Comparison of ENCODE assay signal across 14 cellular contexts in genomic region chr3:173913397-173913796, GRCh38.
DNase-seq lines count a peak whose midpoint lies in the region; ATAC-seq and TF ChIP-seq lines count a peak whose summit lies in the region.
"Had no signal": no experiment of that assay in that cellular context is flagged by ENCODE, and none has a peak within 500 bp of the region (broad histone marks: within the 10 kb centered on the region; RNA-seq: fewer than 3 reads in every experiment).

No MANE protein-coding gene starts in this region.

- TF ChIP-seq CTCF in brain microvascular endothelial cell (IDR thresholded peaks at IDR 0.05; ENCODE audit: low read depth, low read length, missing control alignments): no peak
- no peak for TF ChIP-seq CTCF in hepatocyte (IDR thresholded peaks at IDR 0.05; ENCODE audit: poor library complexity)
- TF ChIP-seq CTCF in omental fat pad (IDR thresholded peaks at IDR 0.05): no peak

- no peaks in the 10 kb centered on the region for H3K9me3 ChIP-seq in hepatocyte (ENCODE audit: low read depth)
- H3K9me3 ChIP-seq: BLaER1, uterus had no signal

- no peaks in the 10 kb centered on the region for H3K27me3 ChIP-seq in brain microvascular endothelial cell (replicated peaks)
- H3K27me3 ChIP-seq in hepatocyte: no peaks in the 10 kb centered on the region
- H3K27me3 ChIP-seq: BLaER1, uterus had no signal

- no peaks in the 10 kb centered on the region for H3K79me2 ChIP-seq in hepatocyte

- no peak for ATAC-seq in omental fat pad (ENCODE audit: low FRiP score)

- H2AFZ ChIP-seq in hepatocyte: no peak overlapping the region

- DNase-seq in AG20443 (ENCODE audit: low spot score) (peak; percentile 53), NCI-H1105 (lab: John Stamatoyannopoulos, UW) (peak; percentile 53), brain microvascular endothelial cell (peak; percentile 71), hepatocyte (ENCODE audit: low spot score) (peak; percentile 16), SHP77 (lab: John Stamatoyannopoulos, UW) (no peak), SK-N-DZ (ENCODE audit: low spot score) (no peak), omental fat pad (ENCODE audit: low spot score) (no peak)
- no peak for DNase-seq in activated T-helper 2 cell treated with anti-CD3 and anti-CD28 coated beads, Interferon-gamma antibody, Interleukin-2, Interleukin-4, amounts not matched to agents 10 μg/mL and 5 μg/mL and 100 μg/mL, durations not matched to agents 14 hours and 24 hours and 36 hours (ENCODE audit: low spot score)
- DNase-seq: activated CD4-positive, alpha-beta T cell treated with anti-CD3 and anti-CD28 coated beads, Interleukin-2, amount 50 U/mL, for 48 hours; activated naive CD4-positive, alpha-beta T cell treated with anti-CD3 and anti-CD28 coated beads, Interleukin-2, amount 10 ng/mL, durations not matched to agents 7 days and 5 days; effector memory CD4-positive, alpha-beta T cell; uterus had no signal

- H3K4me1 ChIP-seq in hepatocyte (ENCODE audit: insufficient read depth): no peaks in the 10 kb centered on the region
- H3K4me1 ChIP-seq: uterus had no signal

- no peak overlapping the region for H3K4me3 ChIP-seq in brain microvascular endothelial cell (ENCODE audit: low read depth, low read length)
- no peak overlapping the region for H3K4me3 ChIP-seq in hepatocyte
- H3K4me3 ChIP-seq: BLaER1, uterus had no signal

- intact Hi-C loops in activated T-helper 2 cell treated with anti-CD3 and anti-CD28 coated beads, Interferon-gamma antibody, Interleukin-2, Interleukin-4, amounts not matched to agents 10 μg/mL and 5 μg/mL and 100 μg/mL, durations not matched to agents 14 hours and 24 hours and 36 hours (cut with micrococcal nuclease): no loop called here

- H3K9me3 Mint-ChIP-seq in activated T-helper 2 cell treated with anti-CD3 and anti-CD28 coated beads, Interferon-gamma antibody, Interleukin-2, Interleukin-4, amounts not matched to agents 10 μg/mL and 5 μg/mL and 100 μg/mL, durations not matched to agents 14 hours and 24 hours and 36 hours: no peaks in the 10 kb centered on the region
- H3K9me3 Mint-ChIP-seq: activated naive CD4-positive, alpha-beta T cell treated with anti-CD3 and anti-CD28 coated beads, Interleukin-2, amount 10 ng/mL, durations not matched to agents 7 days and 5 days had no signal

- H3K9me2 ChIP-seq in hepatocyte (replicated peaks; ENCODE audit: insufficient read depth): no peaks in the 10 kb centered on the region

- no peaks in the 10 kb centered on the region for H4K20me1 ChIP-seq in hepatocyte (ENCODE audit: insufficient read depth, poor library complexity, severe bottlenecking)
- H4K20me1 ChIP-seq: BLaER1 had no signal

- no peaks in the 10 kb centered on the region for H3K27me3 Mint-ChIP-seq in activated T-helper 2 cell treated with anti-CD3 and anti-CD28 coated beads, Interferon-gamma antibody, Interleukin-2, Interleukin-4, amounts not matched to agents 10 μg/mL and 5 μg/mL and 100 μg/mL, durations not matched to agents 14 hours and 24 hours and 36 hours (ENCODE audit: low read depth)
- H3K27me3 Mint-ChIP-seq: activated naive CD4-positive, alpha-beta T cell treated with anti-CD3 and anti-CD28 coated beads, Interleukin-2, amount 10 ng/mL, durations not matched to agents 7 days and 5 days had no signal

- H3K4me1 Mint-ChIP-seq in activated T-helper 2 cell treated with anti-CD3 and anti-CD28 coated beads, Interferon-gamma antibody, Interleukin-2, Interleukin-4, amounts not matched to agents 10 μg/mL and 5 μg/mL and 100 μg/mL, durations not matched to agents 14 hours and 24 hours and 36 hours (ENCODE audit: low read depth): no peaks in the 10 kb centered on the region
- H3K4me1 Mint-ChIP-seq: activated naive CD4-positive, alpha-beta T cell treated with anti-CD3 and anti-CD28 coated beads, Interleukin-2, amount 10 ng/mL, durations not matched to agents 7 days and 5 days had no signal

- no peak overlapping the region for H3K4me3 Mint-ChIP-seq in activated T-helper 2 cell treated with anti-CD3 and anti-CD28 coated beads, Interferon-gamma antibody, Interleukin-2, Interleukin-4, amounts not matched to agents 10 μg/mL and 5 μg/mL and 100 μg/mL, durations not matched to agents 14 hours and 24 hours and 36 hours (ENCODE audit: low read depth)
- H3K4me3 Mint-ChIP-seq: activated naive CD4-positive, alpha-beta T cell treated with anti-CD3 and anti-CD28 coated beads, Interleukin-2, amount 10 ng/mL, durations not matched to agents 7 days and 5 days had no signal

- no peak overlapping the region for H3K27ac ChIP-seq in brain microvascular endothelial cell
- no peak overlapping the region for H3K27ac ChIP-seq in hepatocyte
- H3K27ac ChIP-seq: BLaER1, KMS-11, uterus had no signal

- no peak overlapping the region for H3K27ac Mint-ChIP-seq in activated T-helper 2 cell treated with anti-CD3 and anti-CD28 coated beads, Interferon-gamma antibody, Interleukin-2, Interleukin-4, amounts not matched to agents 10 μg/mL and 5 μg/mL and 100 μg/mL, durations not matched to agents 14 hours and 24 hours and 36 hours
- H3K27ac Mint-ChIP-seq: activated naive CD4-positive, alpha-beta T cell treated with anti-CD3 and anti-CD28 coated beads, Interleukin-2, amount 10 ng/mL, durations not matched to agents 7 days and 5 days had no signal

- H3K36me3 Mint-ChIP-seq in activated T-helper 2 cell treated with anti-CD3 and anti-CD28 coated beads, Interferon-gamma antibody, Interleukin-2, Interleukin-4, amounts not matched to agents 10 μg/mL and 5 μg/mL and 100 μg/mL, durations not matched to agents 14 hours and 24 hours and 36 hours (ENCODE audit: low read depth): no peaks in the 10 kb centered on the region
- H3K36me3 Mint-ChIP-seq: activated naive CD4-positive, alpha-beta T cell treated with anti-CD3 and anti-CD28 coated beads, Interleukin-2, amount 10 ng/mL, durations not matched to agents 7 days and 5 days had no signal

- in situ Hi-C loops in brain microvascular endothelial cell (cut with HindIII; ENCODE audit: low pct_ligation_motif_present, low sequenced_read_pairs): no loop called here

- H3K36me3 ChIP-seq in brain microvascular endothelial cell (replicated peaks) (no peaks in the 10 kb centered on the region), hepatocyte (replicated peaks; ENCODE audit: insufficient read depth, low read depth) (no peaks in the 10 kb centered on the region)
- H3K36me3 ChIP-seq: BLaER1, uterus had no signal

- 44% methylated on average over 2 of the region's 2 CpGs for WGBS in hepatocyte (ENCODE audit: low lambda C conversion rate, missing lambda C conversion rate)

- no peak overlapping the region for H3K4me2 ChIP-seq in hepatocyte
- H3K4me2 ChIP-seq: KMS-11 had no signal

Comparison
In these comparisons a context has a peak if more than half of its experiments do, and no peak if none do; other contexts are left out.
1. DNase-seq: peak in AG20443 (single experiment), NCI-H1105 (single experiment), brain microvascular endothelial cell (single experiment) and hepatocyte (single experiment); none in activated T-helper 2 cell treated with anti-CD3 and anti-CD28 coated beads, Interferon-gamma antibody, Interleukin-2, Interleukin-4, amounts not matched to agents 10 μg/mL and 5 μg/mL and 100 μg/mL, durations not matched to agents 14 hours and 24 hours and 36 hours (single experiment), SHP77 (0 of 2), SK-N-DZ (single experiment) and omental fat pad (single experiment).